ENCODE assay signal across 1 cellular context in the genomic region with DNA sequence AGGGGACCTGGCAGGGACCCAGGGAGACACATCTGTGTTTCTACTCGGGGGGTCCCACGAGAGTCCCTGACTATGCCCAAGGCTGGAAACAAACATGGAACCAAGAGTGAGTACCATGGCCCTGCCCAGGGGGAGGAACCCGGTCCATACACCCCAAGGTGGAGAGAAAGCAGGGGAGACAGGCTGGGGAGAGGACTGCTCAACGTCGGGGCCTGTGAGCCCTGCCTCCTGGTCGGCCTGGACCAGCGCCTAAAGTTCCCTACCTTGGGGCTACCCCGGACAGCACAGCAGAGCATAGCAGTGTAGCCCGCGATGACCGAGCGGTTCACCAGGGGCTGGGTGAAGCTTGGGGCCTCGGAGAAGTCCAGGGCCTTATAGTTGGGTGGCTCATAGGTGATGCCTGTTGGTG.
TF ChIP-seq lines count a peak whose summit lies in the region.

No MANE protein-coding gene starts in this region.

TF ChIP-seq in HepG2, 621 proteins besides CTCF, POLR2A, EP300 and RAD21:
- TF ChIP-seq SPEN (CRISPR knock-in tag; IDR thresholded peaks at IDR 0.05; ENCODE audit: low read depth), result no peak
- TF ChIP-seq, protein P1, sequence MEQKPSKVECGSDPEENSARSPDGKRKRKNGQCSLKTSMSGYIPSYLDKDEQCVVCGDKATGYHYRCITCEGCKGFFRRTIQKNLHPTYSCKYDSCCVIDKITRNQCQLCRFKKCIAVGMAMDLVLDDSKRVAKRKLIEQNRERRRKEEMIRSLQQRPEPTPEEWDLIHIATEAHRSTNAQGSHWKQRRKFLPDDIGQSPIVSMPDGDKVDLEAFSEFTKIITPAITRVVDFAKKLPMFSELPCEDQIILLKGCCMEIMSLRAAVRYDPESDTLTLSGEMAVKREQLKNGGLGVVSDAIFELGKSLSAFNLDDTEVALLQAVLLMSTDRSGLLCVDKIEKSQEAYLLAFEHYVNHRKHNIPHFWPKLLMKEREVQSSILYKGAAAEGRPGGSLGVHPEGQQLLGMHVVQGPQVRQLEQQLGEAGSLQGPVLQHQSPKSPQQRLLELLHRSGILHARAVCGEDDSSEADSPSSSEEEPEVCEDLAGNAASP (CRISPR knock-in tag; IDR thresholded peaks at IDR 0.05; ENCODE audit: borderline replicate concordance), result no peak
- TF ChIP-seq ZMAT3 (CRISPR knock-in tag; conservative IDR thresholded peaks at IDR 0.05), result no peak
- no peak for TF ChIP-seq KLF9 (CRISPR knock-in tag; IDR thresholded peaks at IDR 0.05; ENCODE audit: low read depth)
- TF ChIP-seq, protein P2, sequence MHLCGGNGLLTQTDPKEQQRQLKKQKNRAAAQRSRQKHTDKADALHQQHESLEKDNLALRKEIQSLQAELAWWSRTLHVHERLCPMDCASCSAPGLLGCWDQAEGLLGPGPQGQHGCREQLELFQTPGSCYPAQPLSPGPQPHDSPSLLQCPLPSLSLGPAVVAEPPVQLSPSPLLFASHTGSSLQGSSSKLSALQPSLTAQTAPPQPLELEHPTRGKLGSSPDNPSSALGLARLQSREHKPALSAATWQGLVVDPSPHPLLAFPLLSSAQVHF (CRISPR knock-in tag; IDR thresholded peaks at IDR 0.05), result no peak
- TF ChIP-seq, protein P3, sequence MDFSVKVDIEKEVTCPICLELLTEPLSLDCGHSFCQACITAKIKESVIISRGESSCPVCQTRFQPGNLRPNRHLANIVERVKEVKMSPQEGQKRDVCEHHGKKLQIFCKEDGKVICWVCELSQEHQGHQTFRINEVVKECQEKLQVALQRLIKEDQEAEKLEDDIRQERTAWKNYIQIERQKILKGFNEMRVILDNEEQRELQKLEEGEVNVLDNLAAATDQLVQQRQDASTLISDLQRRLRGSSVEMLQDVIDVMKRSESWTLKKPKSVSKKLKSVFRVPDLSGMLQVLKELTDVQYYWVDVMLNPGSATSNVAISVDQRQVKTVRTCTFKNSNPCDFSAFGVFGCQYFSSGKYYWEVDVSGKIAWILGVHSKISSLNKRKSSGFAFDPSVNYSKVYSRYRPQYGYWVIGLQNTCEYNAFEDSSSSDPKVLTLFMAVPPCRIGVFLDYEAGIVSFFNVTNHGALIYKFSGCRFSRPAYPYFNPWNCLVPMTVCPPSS (IDR thresholded peaks at IDR 0.05), result no peak
- no peak for TF ChIP-seq MEF2D (CRISPR knock-in tag; IDR thresholded peaks at IDR 0.05)
- no peak for TF ChIP-seq ZNF224 (CRISPR knock-in tag; IDR thresholded peaks at IDR 0.05)
- no peak for TF ChIP-seq ARNT2 (CRISPR knock-in tag; IDR thresholded peaks at IDR 0.05; ENCODE audit: low read depth)
- no peak for TF ChIP-seq HDAC2 (CRISPR knock-in tag; IDR thresholded peaks at IDR 0.05)
- TF ChIP-seq ZNF792 (CRISPR knock-in tag; IDR thresholded peaks at IDR 0.05), result no peak
